ENCODE assay signal across 8 cellular contexts in genomic region chr7:108001759-108002725, GRCh38. TPM values are rescaled to one million over a fixed set of nuclear protein-coding genes. Genes with fewer than 3 reads are reported as not detected.
DNase-seq lines count a peak whose midpoint lies in the region; ATAC-seq and TF ChIP-seq lines count a peak whose summit lies in the region.

No MANE protein-coding gene starts in this region.

- peaks cover 6% of the 10 kb centered on the region; the same call in 1 of the 2 replicates for H3F3A ChIP-seq in GM23338 (replicated peaks; ENCODE audit: low read depth)

- H3K4me3 Mint-ChIP-seq in GM23338 = peak overlapping the region; percentile 86
- peak overlapping the region; percentile 37 for H3K4me3 Mint-ChIP-seq in activated CD4-positive, alpha-beta memory T cell treated with anti-CD3 and anti-CD28 coated beads, Interleukin-2, amount 10 ng/mL, durations not matched to agents 7 days and 5 days

- no peaks in the 10 kb centered on the region for H3K9me2 ChIP-seq in GM23338 (ENCODE audit: insufficient read depth)

- peak overlapping the region; percentile 96 for H3K14ac ChIP-seq in trophoblast cell (ENCODE audit: low read length)

- H3K79me2 ChIP-seq in GM23338 (replicated peaks; ENCODE audit: insufficient read depth) (no peaks in the 10 kb centered on the region), trophoblast cell (ENCODE audit: control insufficient read depth, insufficient read depth, low read length, poor library complexity) (peaks cover 20% of the 10 kb centered on the region)

- H2AK5ac ChIP-seq in trophoblast cell (ENCODE audit: low read length) = peak overlapping the region; percentile 61

- in situ Hi-C loops in ACHN (cut with HindIII; ENCODE audit: low pct_ligation_motif_present, low pct_unique_long_range_greater_than_20kb, low sequenced_read_pairs) = no loop called here

- H2BK120ac ChIP-seq in trophoblast cell (ENCODE audit: insufficient read depth, low read length, poor library complexity) = peak overlapping the region; percentile 92

- CTCF ChIA-PET in activated CD4-positive, alpha-beta memory T cell treated with anti-CD3 and anti-CD28 coated beads, Interleukin-2, amount 10 ng/mL, durations not matched to agents 7 days and 5 days (lab: Charles Lee) = no interaction called here

- peak overlapping the region; percentile 94 for H2AFZ ChIP-seq in GM23338
- peak overlapping the region; percentile 56 for H2AFZ ChIP-seq in trophoblast cell (ENCODE audit: insufficient read depth, low read length, poor library complexity)

- H3K9ac ChIP-seq in trophoblast cell (ENCODE audit: low read length) = peak overlapping the region; percentile 100

- H3K27me3 ChIP-seq in GM23338 (ENCODE audit: insufficient read depth) (peaks cover 67% of the 10 kb centered on the region), trophoblast cell (ENCODE audit: insufficient read depth, low read length) (no peaks in the 10 kb centered on the region)

- peak overlapping the region; percentile 92 for H2BK5ac ChIP-seq in trophoblast cell (ENCODE audit: low read depth, low read length, poor library complexity)

- peaks cover 62% of the 10 kb centered on the region for H3K27me3 Mint-ChIP-seq in GM23338 (ENCODE audit: insufficient read depth, low read depth, poor library complexity)
- H3K27me3 Mint-ChIP-seq in activated CD4-positive, alpha-beta memory T cell treated with anti-CD3 and anti-CD28 coated beads, Interleukin-2, amount 10 ng/mL, durations not matched to agents 7 days and 5 days = peaks cover 64% of the 10 kb centered on the region

- H3K4ac ChIP-seq in trophoblast cell (ENCODE audit: low read depth, low read length) = peak overlapping the region; percentile 87

- ATAC-seq in GM23338 = peak; percentile 36
- no peak for ATAC-seq in HG03571 (IDR thresholded peaks at IDR 0.05; ENCODE audit: unreplicated experiment)
- no peak for ATAC-seq in HG02981 (IDR thresholded peaks at IDR 0.05; ENCODE audit: unreplicated experiment)

- peak overlapping the region; percentile 79 for H2BK12ac ChIP-seq in trophoblast cell (ENCODE audit: low read length)

- H3K9me3 Mint-ChIP-seq in GM23338 = peaks cover 4% of the 10 kb centered on the region; the same call in 2 of the 3 replicates
- H3K9me3 Mint-ChIP-seq in activated CD4-positive, alpha-beta memory T cell treated with anti-CD3 and anti-CD28 coated beads, Interleukin-2, amount 10 ng/mL, durations not matched to agents 7 days and 5 days = no peaks in the 10 kb centered on the region

- no CpG with 5 or more reads among the region's 75 CpGs for WGBS in trophoblast cell (ENCODE audit: extremely low coverage, insufficient coverage, insufficient read length)

- peak overlapping the region; percentile 22 for H3K23ac ChIP-seq in trophoblast cell (ENCODE audit: low read length)

- POLR2A ChIA-PET in activated CD4-positive, alpha-beta memory T cell treated with anti-CD3 and anti-CD28 coated beads, Interleukin-2, amount 10 ng/mL, durations not matched to agents 7 days and 5 days (lab: Charles Lee) = no interaction called here

- no peak for TF ChIP-seq CTCF in GM23338 (conservative IDR thresholded peaks at IDR 0.05; ENCODE audit: low read depth in 2 of 2)

- H4K91ac ChIP-seq in trophoblast cell (ENCODE audit: low read depth, low read length) = peak overlapping the region; percentile 91

- no peak overlapping the region for H3K27ac Mint-ChIP-seq in GM23338
- no peak overlapping the region for H3K27ac Mint-ChIP-seq in activated CD4-positive, alpha-beta memory T cell treated with anti-CD3 and anti-CD28 coated beads, Interleukin-2, amount 10 ng/mL, durations not matched to agents 7 days and 5 days

- H3K4me1 ChIP-seq in GM23338 (ENCODE audit: insufficient read depth) (peaks cover 20% of the 10 kb centered on the region; the same call in 1 of the 2 replicates), trophoblast cell (ENCODE audit: control insufficient read depth in 1 of 2, insufficient read depth in 2 of 2, low read length in 2 of 2) (peaks cover 14 to 19% of the 10 kb centered on the region in 2 experiments)

- H3K4me3 ChIP-seq in GM23338 (peak overlapping the region; percentile 92), trophoblast cell (ENCODE audit: low read depth, low read length) (peak overlapping the region; percentile 99)

- no peaks in the 10 kb centered on the region; the same call in 1 of the 2 replicates for H4K20me1 ChIP-seq in GM23338 (replicated peaks; ENCODE audit: insufficient read depth)

- DNase-seq in ACHN (peak; percentile 42), GM23338 (ENCODE audit: low spot score) (peak; percentile 56), glomerular visceral epithelial cell (ENCODE audit: extremely low spot score) (peak; percentile 21), trophoblast cell (peak in 1 of 2 donors; percentile 35)
- no peak for DNase-seq in activated CD4-positive, alpha-beta memory T cell treated with anti-CD3 and anti-CD28 coated beads, Interleukin-2, amount 10 ng/mL, durations not matched to agents 7 days and 5 days
- no peak for DNase-seq in NK-92 treated with Interleukin-12 subunit alpha and Interleukin-12 subunit beta, amount 100 ng/mL, for 24 hours (lab: John Stamatoyannopoulos, UW)

- H3K9me3 ChIP-seq in trophoblast cell (ENCODE audit: insufficient read depth, low read depth, low read length) = peaks cover 3% of the 10 kb centered on the region

- H3K36me3 ChIP-seq in GM23338 (ENCODE audit: insufficient read depth) (peaks cover 4% of the 10 kb centered on the region; the same call in 1 of the 2 replicates), trophoblast cell (ENCODE audit: control insufficient read depth in 1 of 2, insufficient read depth in 2 of 2, low read length in 2 of 2) (peaks cover 16 to 17% of the 10 kb centered on the region in 2 experiments)

- H3K27ac ChIP-seq in GM23338 (ENCODE audit: low read depth) = no peak overlapping the region
- peak overlapping the region; percentile 95 for H3K27ac ChIP-seq in trophoblast cell (ENCODE audit: low read depth, low read length)

- peak overlapping the region; percentile 60 for H4K8ac ChIP-seq in trophoblast cell (ENCODE audit: low read depth, low read length)

- peak overlapping the region; percentile 55 for H4K12ac ChIP-seq in trophoblast cell (ENCODE audit: low read depth, low read length)

- H3K18ac ChIP-seq in trophoblast cell (ENCODE audit: low read length) = peak overlapping the region; percentile 89

- peaks cover 44% of the 10 kb centered on the region for H3K79me1 ChIP-seq in trophoblast cell (ENCODE audit: low read length)

- H3K4me2 ChIP-seq in GM23338 (peak overlapping the region; percentile 98), trophoblast cell (ENCODE audit: low read length) (peak overlapping the region; percentile 62)

- peaks cover 21% of the 10 kb centered on the region for H3K4me1 Mint-ChIP-seq in GM23338
- peaks cover 13% of the 10 kb centered on the region for H3K4me1 Mint-ChIP-seq in activated CD4-positive, alpha-beta memory T cell treated with anti-CD3 and anti-CD28 coated beads, Interleukin-2, amount 10 ng/mL, durations not matched to agents 7 days and 5 days

- H3K36me3 Mint-ChIP-seq in GM23338 (ENCODE audit: low read depth) = peaks cover 3% of the 10 kb centered on the region; the same call in 1 of the 3 replicates
- no peaks in the 10 kb centered on the region for H3K36me3 Mint-ChIP-seq in activated CD4-positive, alpha-beta memory T cell treated with anti-CD3 and anti-CD28 coated beads, Interleukin-2, amount 10 ng/mL, durations not matched to agents 7 days and 5 days (ENCODE audit: low read depth)

TF ChIP-seq in GM23338, 12 proteins besides CTCF, POLR2A, EP300 and RAD21:
- peak; percentile 15 for TF ChIP-seq EZH2 (IDR thresholded peaks at IDR 0.05; ENCODE audit: low read depth, unreplicated experiment)
- TF ChIP-seq ZNF114 (CRISPR knock-in tag; IDR thresholded peaks at IDR 0.05) = no peak

RNA-seq across cellular contexts. Expression of gene LAMB1, which starts 0.9 kb away (rescaled TPM):
- 57.6 and 57.8 TPM in 2 replicates for total RNA-seq in GM23338 (2014; rRNA removed; shearing (Covaris generic))
- polyA plus RNA-seq in GM23338 (2016; fragmentation: Nextera tagmentation; extraction: Ambion mirVana) = 50.0 and 53.5 TPM in 2 replicates
- total RNA-seq in activated CD4-positive, alpha-beta memory T cell treated with anti-CD3 and anti-CD28 coated beads, Interleukin-2, amount 10 ng/mL, durations not matched to agents 7 days and 5 days = not detected
- polyA plus RNA-seq in trophoblast cell (2013) = 407 and 428 TPM in 2 replicates

Comparison
In these comparisons a context has a peak if more than half of its experiments do, and no peak if none do; other contexts are left out.
1. DNase-seq: peak in ACHN (single experiment), GM23338 (single experiment) and glomerular visceral epithelial cell (single experiment); none in activated CD4-positive, alpha-beta memory T cell treated with anti-CD3 and anti-CD28 coated beads, Interleukin-2, amount 10 ng/mL, durations not matched to agents 7 days and 5 days (single experiment) and NK-92 treated with Interleukin-12 subunit alpha and Interleukin-12 subunit beta, amount 100 ng/mL, for 24 hours (single experiment).
2. RNA of gene LAMB1, which starts 0.9 kb away (total RNA-seq): 57.6 to 57.8 TPM in GM23338; not detected in activated CD4-positive, alpha-beta memory T cell treated with anti-CD3 and anti-CD28 coated beads, Interleukin-2, amount 10 ng/mL, durations not matched to agents 7 days and 5 days; every median in the first group is over 10 times any median in the second.